ENCODE assay signal across 8 cellular contexts in genomic region chr19:4343845-4344713, GRCh38. TPM values are rescaled to one million over a fixed set of nuclear protein-coding genes. Genes with fewer than 3 reads are reported as not detected.
DNase-seq lines count a peak whose midpoint lies in the region; ATAC-seq and TF ChIP-seq lines count a peak whose summit lies in the region.

No MANE protein-coding gene starts in this region.

- H3K27ac ChIP-seq in A673 (ENCODE audit: low read depth, low read length, poor library complexity, severe bottlenecking), result peak overlapping the region; percentile 79
- no peak overlapping the region for H3K27ac ChIP-seq in HUES6 (ENCODE audit: low read depth, low read length)
- H3K27ac ChIP-seq in body of pancreas, result peak overlapping the region; percentile 74 to 99 (median 86)

- H3K9ac ChIP-seq in HUES6 (ENCODE audit: low read length), result peak overlapping the region; percentile 64

- no TSS peak for BruUV-seq in A673 (replicated peaks; lab: Mats Ljungman, UMichigan)

- H3K9me3 ChIP-seq in A673 (ENCODE audit: low read depth, low read length, poor library complexity, severe bottlenecking), result no peaks in the 10 kb centered on the region
- no peaks in the 10 kb centered on the region for H3K9me3 ChIP-seq in HUES6 (ENCODE audit: control insufficient read depth, insufficient read depth, low read depth, low read length)
- H3K9me3 ChIP-seq in body of pancreas, result no peaks in the 10 kb centered on the region
- H3K9me3 ChIP-seq in mononuclear cell (ENCODE audit: low read depth, low read length), result no peaks in the 10 kb centered on the region

- CTCF ChIA-PET in A673 (lab: Charles Lee), result interaction anchor here (1.6 to 2.1 kb wide), 3 partner anchors 9 to 77 kb away, joined by 6 to 17 read pairs (median 8); no protein-coding TSS in a partner anchor

- WGBS in body of pancreas, 2 donors, result 24 to 60% methylated on average over 16 to 35 of the region's 45 CpGs

- no peak for TF ChIP-seq POLR2A in body of pancreas (IDR thresholded peaks at IDR 0.05)

- H3K4me3 ChIP-seq in A673 (ENCODE audit: low read depth, low read length, poor library complexity, severe bottlenecking), result peak overlapping the region; percentile 68
- H3K4me3 ChIP-seq in HUES6 (ENCODE audit: low read depth, low read length), result peak overlapping the region; percentile 85
- peak overlapping the region in 1 of 2 donors; percentile 40 for H3K4me3 ChIP-seq in body of pancreas
- H3K4me3 ChIP-seq in mononuclear cell (ENCODE audit: low read length), result peak overlapping the region; percentile 73

- H3K27me3 ChIP-seq in A673 (replicated peaks; ENCODE audit: insufficient read depth, low read depth, low read length, poor library complexity) (no peaks in the 10 kb centered on the region), HUES6 (ENCODE audit: control insufficient read depth, insufficient read depth, low read length) (no peaks in the 10 kb centered on the region), body of pancreas (no peaks in the 10 kb centered on the region), mononuclear cell (ENCODE audit: insufficient read depth, low read length) (no peaks in the 10 kb centered on the region)

- intact Hi-C loops in A673 (cut with micrococcal nuclease; ENCODE audit: unreplicated experiment), result loop anchor here (2.0 kb wide), 1 partner anchor 97 kb away; the partner anchor contains the start of gene YJU2
- intact Hi-C loops in body of pancreas (cut with DNase I), result no loop called here

- ATAC-seq in body of pancreas, result no peak
- ATAC-seq in GM21423 (IDR thresholded peaks at IDR 0.05; ENCODE audit: unreplicated experiment), result no peak

- H3K36me3 ChIP-seq in A673 (ENCODE audit: insufficient read depth, low read length, poor library complexity, severe bottlenecking) (no peaks in the 10 kb centered on the region), HUES6 (ENCODE audit: control insufficient read depth, insufficient read depth, low read length) (peaks cover 18% of the 10 kb centered on the region), body of pancreas (replicated peaks in 1 of 2; ENCODE audit: insufficient read depth in 1 of 2, low read depth in 2 of 2) (no peaks in the 10 kb centered on the region)

- H3K4me1 ChIP-seq in A673 (ENCODE audit: insufficient read depth, low read length, poor library complexity, severe bottlenecking), result no peaks in the 10 kb centered on the region
- H3K4me1 ChIP-seq in HUES6 (ENCODE audit: control insufficient read depth, insufficient read depth, low read length), result peaks cover 4% of the 10 kb centered on the region; the same call in 1 of the 2 replicates
- H3K4me1 ChIP-seq in body of pancreas, result peaks cover 47% of the 10 kb centered on the region
- peaks cover 19% of the 10 kb centered on the region for H3K4me1 ChIP-seq in mononuclear cell (ENCODE audit: insufficient read depth, low read length)

- TF ChIP-seq CTCF in A673 (conservative IDR thresholded peaks at IDR 0.05; ENCODE audit: low read depth, low read length) (no peak), body of pancreas (IDR thresholded peaks at IDR 0.05) (no peak)

- no peak for DNase-seq in A673 (ENCODE audit: low spot score)
- DNase-seq in body of pancreas, result peak in 3 of 4 donors; percentile 31 to 37 (median 37)
- DNase-seq in stimulated activated CD4-positive, alpha-beta T cell treated with anti-CD3 and anti-CD28 coated beads, Interleukin-1b, Interleukin-23, amount 100 ng/mL, for 48 hours, result no peak
- no peak for DNase-seq in H4 (ENCODE audit: low spot score)
- no peak for DNase-seq in NCI-H2227 (lab: John Stamatoyannopoulos, UW; ENCODE audit: unreplicated experiment)

- POLR2A ChIA-PET in A673 (lab: Charles Lee; ENCODE audit: low non-redundant PET), result interaction anchor here (0.7 kb wide), 1 partner anchor 357 kb away, joined by 14 read pairs; no protein-coding TSS in a partner anchor

RNA-seq across cellular contexts. Expression of gene MPND, which starts 0.7 kb away (rescaled TPM):
- 22.6 and 26.3 TPM in 2 replicates for total RNA-seq in A673 (2021)
- 1 to 10 TPM in 1 of 2 donors, under 1 TPM in 1; 0.99 to 7.5 TPM for total RNA-seq in body of pancreas
- total RNA-seq in mononuclear cell, result 7.3 TPM
- 1.7 and 2.9 TPM in 2 replicates for total RNA-seq in H4 (2014; rRNA removed; shearing (Covaris generic))

RNA-seq across cellular contexts. Expression of gene STAP2, which starts 5.5 kb away (rescaled TPM):
- total RNA-seq in A673 (2021) (2.0 and 3.0 TPM in 2 replicates), body of pancreas (10 to 100 TPM; 17.9 to 31.0 TPM), mononuclear cell (0.42 TPM)
- total RNA-seq in H4 (2014; rRNA removed; shearing (Covaris generic)), result 0.19 and 0.78 TPM in 2 replicates

RNA-seq across cellular contexts. Expression of gene FSD1, which starts 39.7 kb away (rescaled TPM):
- 10.4 and 14.4 TPM in 2 replicates for total RNA-seq in A673 (2021)
- not detected for total RNA-seq in body of pancreas
- total RNA-seq in mononuclear cell, result 0.73 TPM
- total RNA-seq in H4 (2014; rRNA removed; shearing (Covaris generic)), result 19.0 and 26.7 TPM in 2 replicates

RNA-seq across cellular contexts. Expression of gene TMIGD2, which starts 41.9 kb away (rescaled TPM):
- total RNA-seq in A673 (2021) (not detected in 2 replicates), body of pancreas (not detected), mononuclear cell (27.8 TPM)
- total RNA-seq in H4 (2014; rRNA removed; shearing (Covaris generic)), result not detected in 2 replicates

RNA-seq across cellular contexts. Expression of gene SH3GL1, which starts 56.3 kb away (rescaled TPM):
- total RNA-seq in A673 (2021) (100 and 108 TPM in 2 replicates), body of pancreas (10 to 100 TPM; 20.4 to 22.6 TPM), mononuclear cell (26.6 TPM)
- 34.1 TPM in 2 replicates for total RNA-seq in H4 (2014; rRNA removed; shearing (Covaris generic))

Comparison
In these comparisons a context has a peak if more than half of its experiments do, and no peak if none do; other contexts are left out.
1. DNase-seq: peak in body of pancreas (3 of 4); none in A673 (single experiment), stimulated activated CD4-positive, alpha-beta T cell treated with anti-CD3 and anti-CD28 coated beads, Interleukin-1b, Interleukin-23, amount 100 ng/mL, for 48 hours (single experiment), H4 (single experiment) and NCI-H2227 (single experiment).